17 cellular contexts compared by ENCODE assay signal in genomic region chr12:11743333-11743732, GRCh38.
A peak's percentile ranks its signal among the peaks of the same experiment; 100 is the strongest.
DNase-seq lines count a peak whose midpoint lies in the region; ATAC-seq and TF ChIP-seq lines count a peak whose summit lies in the region.
"Had no signal": no experiment of that assay in that cellular context is flagged by ENCODE, and none has a peak within 500 bp of the region (broad histone marks: within the 10 kb centered on the region; RNA-seq: fewer than 3 reads in every experiment).

No MANE protein-coding gene starts in this region.

- H3K36me3 ChIP-seq in OCI-LY3 (replicated peaks; ENCODE audit: low read depth, low read length): peaks cover 3% of the 10 kb centered on the region

- H3K9me3 ChIP-seq in OCI-LY3 (ENCODE audit: insufficient read depth, low read length): no peaks in the 10 kb centered on the region
- H3K9me3 ChIP-seq: testis had no signal

- WGBS in lower leg skin, 2 donors: 84 to 86% methylated on average over 4 of the region's 4 CpGs

- no peak for ATAC-seq in GM21423 (IDR thresholded peaks at IDR 0.05; ENCODE audit: unreplicated experiment)
- ATAC-seq: activated T-cell treated with anti-CD3 and anti-CD28 coated beads, Interleukin-2, amount 50 U/mL, for 4 hours; K562 had no signal

- peaks cover 97% of the 10 kb centered on the region for H3K4me1 ChIP-seq in OCI-LY3 (ENCODE audit: low read length)
- H3K4me1 ChIP-seq: testis had no signal

- H3K27ac ChIP-seq in OCI-LY3 (ENCODE audit: low read length) (peak overlapping the region; percentile 19), epithelial cell of prostate (peak overlapping the region; percentile 21)
- H3K27ac ChIP-seq: GM23248, testis had no signal

- H3K4me1 Mint-ChIP-seq in progenitor cell of endocrine pancreas (ENCODE audit: low read depth): peaks cover 12% of the 10 kb centered on the region

- peak overlapping the region; percentile 67 for H3K4me2 ChIP-seq in OCI-LY3 (ENCODE audit: low read length)

- no peaks in the 10 kb centered on the region for H3K27me3 ChIP-seq in OCI-LY3 (ENCODE audit: low read depth, low read length)
- H3K27me3 ChIP-seq: testis had no signal

- DNase-seq in epithelial cell of prostate (ENCODE audit: low read depth, low spot score) (no peak), progenitor cell of endocrine pancreas (ENCODE audit: low spot score, unreplicated experiment) (no peak), lower leg skin (ENCODE audit: low spot score in 2 of 2) (no peak), NCI-H1105 (lab: John Stamatoyannopoulos, UW) (no peak)
- DNase-seq: activated CD4-positive, alpha-beta T cell treated with anti-CD3 and anti-CD28 coated beads, Interleukin-2, amount 50 U/mL, for 4 hours; activated T-cell treated with anti-CD3 and anti-CD28 coated beads, Interleukin-2, amount 50 U/mL, for 4 hours; effector CD8-positive, alpha-beta T cell; GM23248; hippocampal formation; kidney glomerular epithelial cell; NCI-H2171; NCI-H748 treated with DMSO at 0.1 percent for 48 hours; testis had no signal

- H2AFZ ChIP-seq in OCI-LY3 (ENCODE audit: low read depth, low read length): no peak overlapping the region
- H2AFZ ChIP-seq: GM23248 had no signal

- peak overlapping the region; percentile 6 for H3K27ac Mint-ChIP-seq in progenitor cell of endocrine pancreas

- H3K4me3 Mint-ChIP-seq in progenitor cell of endocrine pancreas (ENCODE audit: low read depth): no peak overlapping the region
- H3K4me3 Mint-ChIP-seq: activated T-cell treated with anti-CD3 and anti-CD28 coated beads, Interleukin-2, amount 50 U/mL, for 4 hours had no signal

- H4K20me1 ChIP-seq in OCI-LY3 (ENCODE audit: insufficient read depth, low read length): no peaks in the 10 kb centered on the region

- H3K9ac ChIP-seq in OCI-LY3 (ENCODE audit: low read length): peak overlapping the region; percentile 31; the same call in 1 of the 2 replicates
- H3K9ac ChIP-seq: GM23248 had no signal

- H3K36me3 Mint-ChIP-seq in progenitor cell of endocrine pancreas (ENCODE audit: insufficient read depth): peaks cover 8% of the 10 kb centered on the region

- H3K79me2 ChIP-seq in OCI-LY3 (ENCODE audit: low read length): peaks cover 99% of the 10 kb centered on the region

- intact Hi-C loops in lower leg skin (cut with DNase I; ENCODE audit: low total_unique reads): no loop called here

- H3K4me3 ChIP-seq in GM08714 (ENCODE audit: low read length) (peak overlapping the region; percentile 2; the same call in 1 of the 2 replicates), OCI-LY3 (ENCODE audit: low read length) (peak overlapping the region; percentile 34), lower leg skin (ENCODE audit: low read depth, poor library complexity, severe bottlenecking) (no peak overlapping the region)
- H3K4me3 ChIP-seq: GM23248, K562, testis had no signal

- no peak for TF ChIP-seq CTCF in OCI-LY3 (IDR thresholded peaks at IDR 0.05; ENCODE audit: low read depth, low read length)
- TF ChIP-seq CTCF in progenitor cell of endocrine pancreas (IDR thresholded peaks at IDR 0.05; ENCODE audit: unreplicated experiment): no peak
- no peak for TF ChIP-seq CTCF in lower leg skin (IDR thresholded peaks at IDR 0.05)

- H3K27me3 Mint-ChIP-seq in progenitor cell of endocrine pancreas: no peaks in the 10 kb centered on the region

- TF ChIP-seq POLR2A in lower leg skin (IDR thresholded peaks at IDR 0.05): no peak

- no peaks in the 10 kb centered on the region for H3K9me3 Mint-ChIP-seq in progenitor cell of endocrine pancreas (ENCODE audit: low read depth)
- H3K9me3 Mint-ChIP-seq: activated T-cell treated with anti-CD3 and anti-CD28 coated beads, Interleukin-2, amount 50 U/mL, for 4 hours had no signal
